Comparison of ENCODE assay signal across 6 cellular contexts in the genomic region with DNA sequence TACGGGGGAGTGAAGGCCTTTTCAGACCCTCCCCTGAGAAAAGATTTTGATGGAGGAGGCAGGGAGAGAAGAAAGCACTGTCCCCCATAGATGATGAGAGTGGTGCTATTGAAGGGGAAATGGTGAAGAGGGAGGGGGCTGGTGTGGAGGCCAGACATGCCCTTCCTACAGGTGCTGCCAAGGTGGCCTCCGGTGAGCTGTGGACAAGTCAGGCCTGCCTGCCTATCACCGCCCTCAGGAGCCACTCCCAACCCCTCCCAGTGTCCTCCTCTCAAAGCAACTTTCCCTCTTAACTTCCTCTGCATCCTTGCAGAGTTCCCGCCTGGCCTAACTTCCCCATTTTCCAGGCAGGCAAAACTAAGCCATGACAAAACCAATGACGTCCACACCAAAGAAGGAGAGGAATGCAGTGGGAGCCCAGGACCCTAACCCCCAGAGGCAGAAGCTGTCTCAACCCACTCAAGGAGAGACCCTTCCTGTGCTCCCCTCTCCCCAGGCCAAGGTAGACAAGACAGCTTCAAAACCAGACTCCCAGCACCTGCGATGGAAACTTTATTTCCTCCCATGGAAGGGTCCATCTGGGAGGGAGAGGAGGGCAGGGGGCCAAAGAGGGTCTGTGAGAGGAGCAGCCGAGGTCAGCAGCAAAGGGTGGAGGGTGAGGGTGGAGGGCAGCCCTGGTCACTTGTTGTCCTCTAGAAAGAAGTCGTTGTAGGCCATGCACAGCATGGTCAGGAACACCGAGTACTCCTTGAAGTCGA. TPM values are rescaled to one million over a fixed set of nuclear protein-coding genes. Genes with fewer than 3 reads are reported as not detected.
DNase-seq lines count a peak whose midpoint lies in the region; ATAC-seq and TF ChIP-seq lines count a peak whose summit lies in the region.

No MANE protein-coding gene starts in this region.

- intact Hi-C loops in dorsolateral prefrontal cortex (cut with DNase I) (no loop called here), sciatic nerve (cut with DNase I) (no loop called here)

- TF ChIP-seq CTCF in NB4 (IDR thresholded peaks at IDR 0.05; ENCODE audit: low read depth, low read length), result no peak
- no peak for TF ChIP-seq CTCF in dorsolateral prefrontal cortex (IDR thresholded peaks at IDR 0.05 in 54 of 56, conservative IDR thresholded peaks at IDR 0.05 in 2 of 56; ENCODE audit: low read depth in 1 of 56, partially characterized antibody in 56 of 56)

- no peak for TF ChIP-seq POLR2A in NB4 (IDR thresholded peaks at IDR 0.05; ENCODE audit: extremely low read depth, insufficient read length)

- DNase-seq in NB4 (ENCODE audit: low read depth) (no peak), dorsolateral prefrontal cortex (no peak), sciatic nerve (ENCODE audit: low spot score) (no peak), retina (no peak)

- H3K27ac ChIP-seq in dorsolateral prefrontal cortex, result peak overlapping the region in 57 of 59 donors; percentile 42 to 95 (median 87)

- peak; percentile 1 for ATAC-seq in sciatic nerve
- no peak for ATAC-seq in GM21576 (IDR thresholded peaks at IDR 0.05; ENCODE audit: unreplicated experiment)
- no peak for ATAC-seq in HG02885 (IDR thresholded peaks at IDR 0.05; ENCODE audit: poor library complexity, unreplicated experiment)

- H3K4me3 ChIP-seq in NB4 (ENCODE audit: low read depth, low read length) (peak overlapping the region; percentile 58), dorsolateral prefrontal cortex (peak overlapping the region in 58 of 59 donors; percentile 47 to 87 (median 76))

- no peaks in the 10 kb centered on the region for H3K27me3 ChIP-seq in dorsolateral prefrontal cortex

RNA-seq across cellular contexts. Expression of a gene that starts 1.0 kb away (rescaled TPM):
- total RNA-seq in dorsolateral prefrontal cortex (100 to 1,000 TPM in 65 of 120 experiments, 10 to 100 TPM in 55; 62.8 to 242 (median 102) TPM), sciatic nerve (1,022 TPM)

RNA-seq across cellular contexts. Expression of a gene that starts 3.9 kb away (rescaled TPM):
- 1 to 10 TPM in 5 of 120 experiments, under 1 TPM in 1, not detected in 114; 0.47 to 1.9 (median 1.2) TPM for total RNA-seq in dorsolateral prefrontal cortex
- total RNA-seq in sciatic nerve, result not detected

RNA-seq across cellular contexts. Expression of a gene that starts 8.8 kb away (rescaled TPM):
- 10 to 100 TPM in 40 of 120 experiments, 1 to 10 TPM in 79, not detected in 1; 1.2 to 42.8 (median 6.7) TPM for total RNA-seq in dorsolateral prefrontal cortex
- 258 TPM for total RNA-seq in sciatic nerve

RNA-seq across cellular contexts. Expression of a gene that starts 12.3 kb away (rescaled TPM):
- total RNA-seq in dorsolateral prefrontal cortex (1 to 10 TPM in 17 of 120 experiments, under 1 TPM in 11, not detected in 92; 0.59 to 9.7 (median 1.1) TPM), sciatic nerve (not detected)

RNA-seq across cellular contexts. Expression of a gene that starts 28.8 kb away (rescaled TPM):
- total RNA-seq in dorsolateral prefrontal cortex (1 to 10 TPM in 45 of 120 experiments, under 1 TPM in 13, not detected in 62; 0.52 to 4.2 (median 1.4) TPM), sciatic nerve (3.5 TPM)
